In the genomic region with DNA sequence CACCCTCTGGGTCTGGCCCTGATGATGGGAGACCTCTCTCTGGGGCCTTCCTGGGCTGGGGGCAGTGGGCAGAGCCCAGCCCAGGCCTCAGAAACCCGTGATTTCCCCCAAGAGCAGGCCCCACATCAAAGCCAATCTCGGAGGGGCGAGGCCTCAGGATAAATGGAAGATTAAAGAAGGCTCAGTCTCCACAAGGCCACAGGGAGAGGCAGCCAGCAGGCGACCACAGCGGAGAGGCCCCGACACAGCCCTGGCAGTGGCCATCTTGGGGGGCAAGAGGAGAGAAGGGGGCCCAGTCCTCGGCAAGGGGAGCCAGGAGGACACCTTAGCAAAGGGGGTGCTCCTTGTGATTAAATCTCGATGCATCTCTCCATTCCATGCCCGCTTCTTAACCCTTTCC, we compare ENCODE assay signal across 20 cellular contexts. TPM values are rescaled to one million over a fixed set of nuclear protein-coding genes. Genes with fewer than 3 reads are reported as not detected.
DNase-seq lines count a peak whose midpoint lies in the region; ATAC-seq, FAIRE-seq and TF ChIP-seq lines count a peak whose summit lies in the region.
"Had no signal": no experiment of that assay in that cellular context is flagged by ENCODE, and none has a peak within 500 bp of the region (broad histone marks: within the 10 kb centered on the region; RNA-seq: fewer than 3 reads in every experiment).

No MANE protein-coding gene starts in this region.

- TF ChIP-seq CTCF in GM12878 (IDR thresholded peaks at IDR 0.05 in 2 of 3, conservative IDR thresholded peaks at IDR 0.05 in 1 of 3; ENCODE audit: control insufficient read depth in 2 of 3, extremely low read depth in 1 of 3, insufficient read depth in 1 of 3, low read depth in 3 of 3, low read length in 3 of 3) (no peak), HepG2 (CRISPR knock-in tag; IDR thresholded peaks at IDR 0.05) (no peak), spleen (IDR thresholded peaks at IDR 0.05 in 8 of 11, conservative IDR thresholded peaks at IDR 0.05 in 3 of 11) (no peak), foreskin keratinocyte (conservative IDR thresholded peaks at IDR 0.05) (no peak)

- CTCF ChIA-PET in GM12878 (lab: Yijun Ruan, JAX), result interaction anchor here (1.7 to 5.9 kb wide), 2 partner anchors 12 to 43 kb away, joined by 13 to 60 read pairs; a partner anchor contains a TSS
- CTCF ChIA-PET in HepG2 (lab: Yijun Ruan, JAX; ENCODE audit: low intra/inter-chr PET ratio, low total read pairs), result no interaction called here

- TF ChIP-seq RAD21 in GM12878 (IDR thresholded peaks at IDR 0.05; ENCODE audit: insufficient read depth, low read depth, low read length), result no peak
- no peak for TF ChIP-seq RAD21 in HepG2 (CRISPR knock-in tag; IDR thresholded peaks at IDR 0.05)

- H3K4me3 ChIP-seq in NT2/D1 (ENCODE audit: insufficient read length, low read depth) (no peak overlapping the region), GM12878 (no peak overlapping the region), HepG2 (replicated peaks in 1 of 3; ENCODE audit: insufficient read depth in 1 of 3, low read depth in 2 of 3, low read length in 3 of 3) (no peak overlapping the region), spleen (no peak overlapping the region)
- H3K4me3 ChIP-seq: HAP-1 had no signal

- TF ChIP-seq POLR2A in GM12878 (IDR thresholded peaks at IDR 0.05; ENCODE audit: low read depth, low read length) (no peak), HepG2 (IDR thresholded peaks at IDR 0.05; ENCODE audit: insufficient read depth in 1 of 2, low read depth in 2 of 2, low read length in 2 of 2) (no peak), spleen (IDR thresholded peaks at IDR 0.05) (no peak)

- H3K36me3 ChIP-seq in NT2/D1 (ENCODE audit: insufficient read depth, insufficient read length, low read length) (no peaks in the 10 kb centered on the region), GM12878 (ENCODE audit: control insufficient read depth in 2 of 2, insufficient read depth in 2 of 2, low read length in 1 of 2) (no peaks in the 10 kb centered on the region), HepG2 (replicated peaks in 1 of 2; ENCODE audit: control insufficient read depth in 1 of 2, insufficient read depth in 2 of 2, low read length in 2 of 2) (no peaks in the 10 kb centered on the region), spleen (no peaks in the 10 kb centered on the region)
- H3K36me3 ChIP-seq: HAP-1 had no signal

- ATAC-seq in GM12878, result no peak
- no peak for ATAC-seq in HepG2
- ATAC-seq in foreskin keratinocyte, result no peak
- ATAC-seq in activated CD4-positive, CD25-positive, alpha-beta regulatory T cell treated with anti-CD3 and anti-CD28 coated beads, Interleukin-2, amount 50 U/mL, for 24 hours, result no peak
- ATAC-seq: CD8-positive, alpha-beta T cell; PC-3 had no signal

- DNase-seq in NT2/D1 (ENCODE audit: low read depth, low spot score), result no peak
- no peak for DNase-seq in GM12878 (ENCODE audit: low read depth, low spot score)
- DNase-seq in HepG2 (ENCODE audit: low spot score), result no peak
- DNase-seq in spleen, result peak; percentile 66
- no peak for DNase-seq in DMS 273 (lab: John Stamatoyannopoulos, UW; ENCODE audit: unreplicated experiment)
- DNase-seq in foreskin keratinocyte, result no peak
- DNase-seq: ACHN; C1 segment of cervical spinal cord; CD8-positive, alpha-beta T cell; GDM1; NCI-H1105; NCI-H146; NCI-H2029 treated with DMSO at 0.1 percent for 48 hours; NCI-H524 treated with DMSO at 0.1 percent for 48 hours; PC-3; RPMI8226; SHP77 had no signal

- POLR2A ChIA-PET in GM12878 (lab: Charles Lee) (interaction anchor here (0.9 to 1.6 kb wide), 3 partner anchors 38 to 225 kb away, joined by 3 to 8 read pairs (median 5); no protein-coding TSS in a partner anchor), HepG2 (lab: Yijun Ruan, JAX) (no interaction called here)

- in situ Hi-C loops in GM12878 (cut with MboI) (no loop called here), HepG2 (cut with HindIII; ENCODE audit: extremely low pct_ligation_motif_present, low pct_unique_long_range_greater_than_20kb) (no loop called here)

- H3K9me3 ChIP-seq in NT2/D1 (ENCODE audit: insufficient read depth, low read length) (peaks cover 10% of the 10 kb centered on the region; the same call in 1 of the 2 replicates), GM12878 (replicated peaks; ENCODE audit: control insufficient read depth, insufficient read depth, low read length) (no peaks in the 10 kb centered on the region; the same call in 2 of the 3 replicates), HepG2 (ENCODE audit: low read length) (no peaks in the 10 kb centered on the region), spleen (no peaks in the 10 kb centered on the region)
- H3K9me3 ChIP-seq: HAP-1 had no signal

- RAD21 ChIA-PET in GM12878 (lab: Charles Lee; ENCODE audit: unreplicated experiment), result interaction anchor here (4.2 to 4.9 kb wide), 2 partner anchors 12 to 44 kb away, joined by 16 to 20 read pairs; a partner anchor contains a TSS

- H3K79me2 ChIP-seq in GM12878 (ENCODE audit: control insufficient read depth, insufficient read depth, low read length) (no peaks in the 10 kb centered on the region), HepG2 (ENCODE audit: insufficient read depth, low read length) (no peaks in the 10 kb centered on the region)

- intact Hi-C loops in GM12878 (cut with micrococcal nuclease; ENCODE audit: unreplicated experiment) (no loop called here), HepG2 (cut with micrococcal nuclease; ENCODE audit: unreplicated experiment) (no loop called here), spleen (cut with DNase I; ENCODE audit: low total_unique reads) (no loop called here)

- FAIRE-seq in GM12878 (lab: Jason Lieb, UNC), result no peak
- no peak for FAIRE-seq in HepG2 (lab: Jason Lieb, UNC)

- peak overlapping the region; percentile 17 for H3K9ac ChIP-seq in NT2/D1 (ENCODE audit: insufficient read length, low read depth)
- H3K9ac ChIP-seq in GM12878 (ENCODE audit: control insufficient read depth, insufficient read depth, low read length), result no peak overlapping the region
- no peak overlapping the region for H3K9ac ChIP-seq in HepG2 (ENCODE audit: insufficient read depth, low read depth, low read length)
- H3K9ac ChIP-seq: KMS-11 had no signal

- TF ChIP-seq EP300 in GM12878 (IDR thresholded peaks at IDR 0.05; ENCODE audit: borderline replicate concordance in 1 of 2, control insufficient read depth in 1 of 2, low read depth in 2 of 2, low read length in 2 of 2) (no peak), HepG2 (IDR thresholded peaks at IDR 0.05; ENCODE audit: low read depth in 2 of 2, low read length in 2 of 2) (no peak), HepG2 (CRISPR knock-in tag; IDR thresholded peaks at IDR 0.05; ENCODE audit: borderline replicate concordance) (no peak)

- SMC1A ChIA-PET in GM12878 (lab: Charles Lee; ENCODE audit: uncharacterized antibody, unreplicated experiment), result interaction anchor here (1.2 to 2.8 kb wide), 3 partner anchors 22 to 44 kb away, joined by 3 to 10 read pairs (median 10); no protein-coding TSS in a partner anchor

- H3K4me2 ChIP-seq in GM12878 (ENCODE audit: control insufficient read depth, insufficient read depth) (no peak overlapping the region; the same call in 1 of the 2 replicates), HepG2 (ENCODE audit: low read depth, low read length) (no peak overlapping the region)
- H3K4me2 ChIP-seq: KMS-11 had no signal

- no peaks in the 10 kb centered on the region for H4K20me1 ChIP-seq in GM12878 (ENCODE audit: control insufficient read depth, insufficient read depth)
- no peaks in the 10 kb centered on the region for H4K20me1 ChIP-seq in HepG2 (ENCODE audit: insufficient read depth, low read length)

- WGBS in GM12878 (ENCODE audit: insufficient coverage, insufficient replicate concordance, low lambda C conversion rate, missing lambda C conversion rate), result 69% methylated on average over 9 of the region's 9 CpGs
- 54% methylated on average over 6 of the region's 9 CpGs for WGBS in HepG2 (ENCODE audit: low lambda C conversion rate)
- 66 to 80% (median 75%) methylated on average over 9 of the region's 9 CpGs for whole genome bisulfite sequencing in spleen, 5 donors

- H3K27me3 ChIP-seq in NT2/D1 (ENCODE audit: insufficient read depth, insufficient read length), result no peaks in the 10 kb centered on the region
- no peaks in the 10 kb centered on the region for H3K27me3 ChIP-seq in GM12878 (replicated peaks in 1 of 2; ENCODE audit: control insufficient read depth in 2 of 2, insufficient read depth in 2 of 2, low read length in 1 of 2)
- peaks cover 0 to 26% of the 10 kb centered on the region in 2 experiments; a peak in 2 of 5 replicates for H3K27me3 ChIP-seq in HepG2 (ENCODE audit: control insufficient read depth in 1 of 2, insufficient read depth in 2 of 2, low read length in 2 of 2)
- H3K27me3 ChIP-seq in spleen (replicated peaks in 1 of 7), result peaks cover 0 to 20% (median 0%) of the 10 kb centered on the region in 7 donors
- no peaks in the 10 kb centered on the region for H3K27me3 ChIP-seq in foreskin keratinocyte

- H2AFZ ChIP-seq in GM12878 (ENCODE audit: control insufficient read depth, low read depth, low read length), result peak overlapping the region; percentile 41
- no peak overlapping the region for H2AFZ ChIP-seq in HepG2 (ENCODE audit: low read length)

- H3K27ac ChIP-seq in GM12878 (ENCODE audit: control insufficient read depth, insufficient read depth) (peak overlapping the region; percentile 61), HepG2 (ENCODE audit: extremely low read length, insufficient read depth, low read length) (no peak overlapping the region), spleen (no peak overlapping the region), foreskin keratinocyte (no peak overlapping the region)
- H3K27ac ChIP-seq: KMS-11 had no signal

- no TSS peak for BruUV-seq in GM12878 (replicated peaks; lab: Mats Ljungman, UMichigan)
- BruUV-seq in HepG2 (replicated peaks; lab: Mats Ljungman, UMichigan), result no TSS peak

- H3K4me1 ChIP-seq in NT2/D1 (ENCODE audit: insufficient read depth, insufficient read length) (no peaks in the 10 kb centered on the region), GM12878 (ENCODE audit: control insufficient read depth, insufficient read depth, low read length) (peaks cover 25% of the 10 kb centered on the region), HepG2 (ENCODE audit: insufficient read depth, low read length) (no peaks in the 10 kb centered on the region), spleen (no peaks in the 10 kb centered on the region), foreskin keratinocyte (no peaks in the 10 kb centered on the region)
- H3K4me1 ChIP-seq: HAP-1 had no signal

RNA-seq across cellular contexts. Expression of a gene that starts 12.5 kb away (rescaled TPM):
- total RNA-seq in GM12878 (2013; cell fraction: nucleolus; rRNA removed), result 3.5 and 4.3 TPM in 2 replicates
- total RNA-seq in GM12878 (2014; rRNA removed), result 0.11 and 1.2 TPM in 2 replicates
- total RNA-seq in GM12878 (2014; rRNA removed; fragmentation: Illumina TruSeq; extraction: Trizol), result 0.04 TPM in 1 of 2 replicates, not detected in the other
- total RNA-seq in GM12878 (2021), result 1.0 and 1.4 TPM in 2 replicates
- polyA plus RNA-seq in GM12878 (2011; ENCODE audit: low read depth), result 0.91 TPM
- polyA plus RNA-seq in GM12878 (2011; rRNA removed), result 0.18 and 0.26 TPM in 2 replicates
- 0.20 and 0.30 TPM in 2 replicates for polyA plus RNA-seq in GM12878 (2011; cell fraction: cytosol; rRNA removed)
- polyA plus RNA-seq in GM12878 (2011; cell fraction: nucleus; rRNA removed), result 0.37 and 0.75 TPM in 2 replicates
- polyA plus RNA-seq in GM12878 (2012), result 2.7 and 3.3 TPM in 2 replicates
- polyA plus RNA-seq in GM12878 (2014; fragmentation: Illumina TruSeq; extraction: Trizol), result 0.25 and 0.28 TPM in 2 replicates
- polyA plus RNA-seq in GM12878 (2014; fragmentation: Nextera tagmentation; extraction: Ambion mirVana), result under 1 TPM; 0.03 to 0.13 TPM
- 0.20 and 0.28 TPM in 2 replicates for polyA plus RNA-seq in GM12878 (2014; rRNA removed)
- polyA plus RNA-seq in GM12878 (2016; fragmentation: Nextera tagmentation; extraction: Ambion mirVana), result under 1 TPM; 0.24 to 0.27 TPM
- 0.31 and 0.37 TPM in 2 replicates for polyA minus RNA-seq in GM12878 (2011; rRNA and poly(A)+ RNA removed)
- polyA minus RNA-seq in GM12878 (2011; cell fraction: cytosol; rRNA and poly(A)+ RNA removed), result 0.94 and 2.4 TPM in 2 replicates
- 0.36 and 0.67 TPM in 2 replicates for polyA minus RNA-seq in GM12878 (2011; cell fraction: nucleus; rRNA and poly(A)+ RNA removed)
- not detected in 2 replicates for total RNA-seq in HepG2 (2016; rRNA removed; fragmentation: Illumina TruSeq; extraction: Trizol)
- not detected in 2 replicates for total RNA-seq in HepG2 (2016; cell fraction: cytosol; rRNA removed; fragmentation: Illumina TruSeq; extraction: Trizol; ENCODE audit: low read depth)
- total RNA-seq in HepG2 (2016; cell fraction: insoluble cytoplasmic fraction; rRNA removed; fragmentation: Illumina TruSeq; extraction: Trizol), result not detected in 2 replicates
- not detected in 2 replicates for total RNA-seq in HepG2 (2016; cell fraction: membrane; rRNA removed; fragmentation: Illumina TruSeq; extraction: Trizol)
- total RNA-seq in HepG2 (2016; cell fraction: nucleus; rRNA removed; fragmentation: Illumina TruSeq; extraction: Trizol), result not detected in 2 replicates
- not detected in 2 replicates for polyA plus RNA-seq in HepG2 (2011; rRNA removed)
- not detected in 2 replicates for polyA plus RNA-seq in HepG2 (2011; cell fraction: cytosol; rRNA removed)
- not detected in 2 replicates for polyA plus RNA-seq in HepG2 (2011; cell fraction: nucleus; rRNA removed)
- polyA plus RNA-seq in HepG2 (2012), result 0.04 TPM in 1 of 2 replicates, not detected in the other
- polyA plus RNA-seq in HepG2 (2016; cell fraction: cytosol; fragmentation: Illumina TruSeq; extraction: Trizol; ENCODE audit: low read depth), result not detected in 2 replicates
- not detected in 2 replicates for polyA plus RNA-seq in HepG2 (2016; cell fraction: insoluble cytoplasmic fraction; fragmentation: Illumina TruSeq; extraction: Trizol; ENCODE audit: low read depth)
- polyA plus RNA-seq in HepG2 (2016; cell fraction: membrane; fragmentation: Illumina TruSeq; extraction: Trizol; ENCODE audit: low read depth), result 0.13 TPM in 1 of 2 replicates, not detected in the other
- not detected in 2 replicates for polyA plus RNA-seq in HepG2 (2016; cell fraction: nucleus; fragmentation: Illumina TruSeq; extraction: Trizol; ENCODE audit: insufficient read depth, low read depth)
- 0.12 and 1.6 TPM in 2 replicates for polyA minus RNA-seq in HepG2 (2011; rRNA and poly(A)+ RNA removed; ENCODE audit: low replicate concordance)
- polyA minus RNA-seq in HepG2 (2011; cell fraction: cytosol; rRNA and poly(A)+ RNA removed), result not detected in 2 replicates
- polyA minus RNA-seq in HepG2 (2011; cell fraction: nucleus; rRNA and poly(A)+ RNA removed), result not detected in 2 replicates
- total RNA-seq in spleen, result 1 to 10 TPM; 2.0 to 8.9 (median 5.0) TPM
- 1 to 10 TPM in 2 of 3 donors, under 1 TPM in 1; 0.28 to 1.4 (median 1.1) TPM for polyA plus RNA-seq in spleen
- 0.35 and 0.88 TPM in 2 replicates for total RNA-seq in foreskin keratinocyte
- polyA plus RNA-seq in foreskin keratinocyte, result 0.61 and 1.1 TPM in 2 replicates
- total RNA-seq: CD8-positive, alpha-beta T cell had no signal
